Comparison of ENCODE assay signal across 20 cellular contexts in genomic region chr1:26824735-26825134, GRCh38. TPM values are rescaled to one million over a fixed set of nuclear protein-coding genes. Genes with fewer than 3 reads are reported as not detected.
DNase-seq lines count a peak whose midpoint lies in the region; ATAC-seq and TF ChIP-seq lines count a peak whose summit lies in the region.
"Had no signal": no experiment of that assay in that cellular context is flagged by ENCODE, and none has a peak within 500 bp of the region (broad histone marks: within the 10 kb centered on the region; RNA-seq: fewer than 3 reads in every experiment).

No MANE protein-coding gene starts in this region.

- 0 out of 2 replicates have a peak overlapping the region, but pooled peaks have one; percentile 36 for H2AFZ ChIP-seq in DND-41 (ENCODE audit: low read depth, low read length)

- POLR2A ChIA-PET in CD4-positive, alpha-beta T cell (lab: Charles Lee) = interaction anchor here (1.0 to 1.9 kb wide), 2 partner anchors 9 to 40 kb away, joined by 4 to 7 read pairs; no protein-coding TSS in a partner anchor

- H3K4me1 Mint-ChIP-seq in CD4-positive, alpha-beta T cell (ENCODE audit: low read depth) = peaks cover 67% of the 10 kb centered on the region
- peaks cover 39% of the 10 kb centered on the region for H3K4me1 Mint-ChIP-seq in brain
- H3K4me1 Mint-ChIP-seq in mesothelial cell of epicardium = peaks cover 43% of the 10 kb centered on the region

- no peaks in the 10 kb centered on the region for H3K9me3 ChIP-seq in CD4-positive, alpha-beta T cell (ENCODE audit: control insufficient read depth, low read length)
- no peaks in the 10 kb centered on the region for H3K9me3 ChIP-seq in DND-41 (ENCODE audit: insufficient read depth, low read length, severe bottlenecking)
- H3K9me3 ChIP-seq: Peyer's patch, sigmoid colon, thyroid gland had no signal

- no peaks in the 10 kb centered on the region for H3K27me3 ChIP-seq in CD4-positive, alpha-beta T cell (ENCODE audit: control insufficient read depth, insufficient read depth, low read length)
- H3K27me3 ChIP-seq in DND-41 (ENCODE audit: insufficient read depth, low read length, poor library complexity) = no peaks in the 10 kb centered on the region
- H3K27me3 ChIP-seq: foreskin keratinocyte, Peyer's patch, sigmoid colon, thyroid gland had no signal

- no peak for DNase-seq in CD4-positive, alpha-beta T cell
- DNase-seq in DND-41 (no peak), mesothelial cell of epicardium (ENCODE audit: low spot score in 2 of 2, unreplicated experiment in 2 of 2) (no peak)
- no peak for DNase-seq in stimulated activated CD8-positive, alpha-beta memory T cell treated with anti-CD3 and anti-CD28 coated beads, Interleukin-4, amount 100 ng/mL, for 48 hours
- DNase-seq: activated naive CD4-positive, alpha-beta T cell; effector CD4-positive, alpha-beta T cell; MM.1S; NCI-H2029 treated with DMSO at 0.1 percent for 48 hours; NCI-H774; Peyer's patch; sigmoid colon; stimulated activated CD4-positive, alpha-beta T cell treated with anti-CD3 and anti-CD28 coated beads, Interleukin-2, amount 100 ng/mL, for 48 hours had no signal

- no peak overlapping the region for H3K4me2 ChIP-seq in DND-41 (ENCODE audit: insufficient read depth, low read length)

- no peak overlapping the region for H3K4me3 ChIP-seq in DND-41 (ENCODE audit: low read depth in 1 of 2, low read length in 2 of 2)
- H3K4me3 ChIP-seq: GM12878, lung, Peyer's patch, sigmoid colon, thyroid gland had no signal

- ATAC-seq in CD4-positive, alpha-beta T cell (ENCODE audit: poor library complexity) = no peak
- ATAC-seq in DND-41 (ENCODE audit: insufficient read depth, low read depth) (no peak), HG02759 (IDR thresholded peaks at IDR 0.05; ENCODE audit: unreplicated experiment) (no peak), HG03521 (IDR thresholded peaks at IDR 0.05; ENCODE audit: unreplicated experiment) (no peak), GM18907 (IDR thresholded peaks at IDR 0.05; ENCODE audit: unreplicated experiment) (no peak)
- ATAC-seq: GM12878 had no signal

- peak overlapping the region; percentile 93 for H3K27ac Mint-ChIP-seq in CD4-positive, alpha-beta T cell
- peak overlapping the region in 2 of 5 experiments; percentile 93 to 97 for H3K27ac Mint-ChIP-seq in brain
- peak overlapping the region; percentile 95 for H3K27ac Mint-ChIP-seq in mesothelial cell of epicardium

- CTCF ChIA-PET in CD4-positive, alpha-beta T cell (lab: Charles Lee) = interaction anchor here (1.3 to 2.9 kb wide), 2 partner anchors 9 to 15 kb away, joined by 5 to 11 read pairs; no protein-coding TSS in a partner anchor

- H3K27me3 Mint-ChIP-seq in CD4-positive, alpha-beta T cell = no peaks in the 10 kb centered on the region
- H3K27me3 Mint-ChIP-seq in brain (peaks cover 7% of the 10 kb centered on the region), mesothelial cell of epicardium (ENCODE audit: low read depth) (no peaks in the 10 kb centered on the region)

- H3K27ac ChIP-seq in CD4-positive, alpha-beta T cell (ENCODE audit: low read depth, low read length) = peak overlapping the region; percentile 88
- H3K27ac ChIP-seq in DND-41 (ENCODE audit: low read length) = no peak overlapping the region
- H3K27ac ChIP-seq: foreskin keratinocyte, Peyer's patch had no signal

- no peaks in the 10 kb centered on the region for H3K9me3 Mint-ChIP-seq in CD4-positive, alpha-beta T cell
- peaks cover 0 to 3% (median 0%) of the 10 kb centered on the region in 5 experiments for H3K9me3 Mint-ChIP-seq in brain
- no peaks in the 10 kb centered on the region for H3K9me3 Mint-ChIP-seq in mesothelial cell of epicardium

- peaks cover 15% of the 10 kb centered on the region; the same call in 1 of the 2 replicates for H4K20me1 ChIP-seq in DND-41 (ENCODE audit: insufficient read depth, low read length)

- H3K36me3 Mint-ChIP-seq in CD4-positive, alpha-beta T cell (ENCODE audit: low read depth) = peaks cover 14% of the 10 kb centered on the region
- H3K36me3 Mint-ChIP-seq in brain (no peaks in the 10 kb centered on the region), mesothelial cell of epicardium (no peaks in the 10 kb centered on the region)

- H3K36me3 ChIP-seq in DND-41 (ENCODE audit: insufficient read depth, low read length) = peaks cover 7% of the 10 kb centered on the region
- H3K36me3 ChIP-seq: Peyer's patch, sigmoid colon, thyroid gland had no signal

- intact Hi-C loops in CD4-positive, alpha-beta T cell (cut with DNase I, micrococcal nuclease) = no loop called here

- H3K79me2 ChIP-seq in DND-41 (ENCODE audit: insufficient read depth, low read length) = peaks cover 33% of the 10 kb centered on the region

- TF ChIP-seq CTCF in CD4-positive, alpha-beta T cell (IDR thresholded peaks at IDR 0.05) = no peak
- TF ChIP-seq CTCF in DND-41 (IDR thresholded peaks at IDR 0.05; ENCODE audit: borderline replicate concordance, extremely low read depth, low read length, poor library complexity, severe bottlenecking) = no peak
- no peak for TF ChIP-seq CTCF in brain (conservative IDR thresholded peaks at IDR 0.05)
- no peak for TF ChIP-seq CTCF in mesothelial cell of epicardium (IDR thresholded peaks at IDR 0.05; ENCODE audit: unreplicated experiment)

- peak overlapping the region; percentile 96 for H3K4me3 Mint-ChIP-seq in CD4-positive, alpha-beta T cell
- H3K4me3 Mint-ChIP-seq in brain = peak overlapping the region in 3 of 5 experiments; percentile 60 to 94 (median 93)
- no peak overlapping the region for H3K4me3 Mint-ChIP-seq in mesothelial cell of epicardium

- H3K4me1 ChIP-seq in DND-41 (ENCODE audit: insufficient read depth, low read length) = peaks cover 36% of the 10 kb centered on the region

- H3K9ac ChIP-seq in DND-41 (ENCODE audit: low read depth, low read length) = no peak overlapping the region

RNA-seq across cellular contexts. Expression of gene ZDHHC18, which starts 1.8 kb away (rescaled TPM):
- 10 to 100 TPM; 46.2 to 48.0 TPM for total RNA-seq in CD4-positive, alpha-beta T cell
- 30.7 TPM for polyA plus RNA-seq in brain (ENCODE audit: insufficient read depth, low read depth, low replicate concordance)
- total RNA-seq in mesothelial cell of epicardium = 25.8 to 28.8 TPM (median 28.4 TPM) in 3 replicates

RNA-seq across cellular contexts. Expression of gene PIGV, which starts 37.0 kb away (rescaled TPM):
- total RNA-seq in CD4-positive, alpha-beta T cell = 1 to 10 TPM; 3.8 to 4.7 TPM
- polyA plus RNA-seq in brain (ENCODE audit: insufficient read depth, low read depth, low replicate concordance) = 11.9 TPM
- 10.7 to 14.0 TPM (median 13.1 TPM) in 3 replicates for total RNA-seq in mesothelial cell of epicardium

RNA-seq across cellular contexts. Expression of gene SFN, which starts 38.2 kb away (rescaled TPM):
- total RNA-seq in CD4-positive, alpha-beta T cell = 1 to 10 TPM; 1.2 to 2.0 TPM
- polyA plus RNA-seq in brain (ENCODE audit: insufficient read depth, low read depth, low replicate concordance) = 50.6 TPM
- total RNA-seq in mesothelial cell of epicardium = 2.7 to 4.4 TPM (median 3.8 TPM) in 3 replicates
